Comparison of ENCODE assay signal across 8 cellular contexts in genomic region chr18:26562568-26562967, GRCh38.
"Had no signal": no experiment of that assay in that cellular context is flagged by ENCODE, and none has a peak within 500 bp of the region (broad histone marks: within the 10 kb centered on the region; RNA-seq: fewer than 3 reads in every experiment).

No MANE protein-coding gene starts in this region.

- H3K4me3 ChIP-seq: K562 had no signal

- DNase-seq: IMR-90, KBM-7, KG1 had no signal

- H3K27ac ChIP-seq: HL-60, KMS-11 had no signal

- H3K27ac Mint-ChIP-seq: IgD-negative memory B cell had no signal

- ATAC-seq: HepG2, K562 had no signal
